10 cellular contexts compared by ENCODE assay signal in the genomic region with DNA sequence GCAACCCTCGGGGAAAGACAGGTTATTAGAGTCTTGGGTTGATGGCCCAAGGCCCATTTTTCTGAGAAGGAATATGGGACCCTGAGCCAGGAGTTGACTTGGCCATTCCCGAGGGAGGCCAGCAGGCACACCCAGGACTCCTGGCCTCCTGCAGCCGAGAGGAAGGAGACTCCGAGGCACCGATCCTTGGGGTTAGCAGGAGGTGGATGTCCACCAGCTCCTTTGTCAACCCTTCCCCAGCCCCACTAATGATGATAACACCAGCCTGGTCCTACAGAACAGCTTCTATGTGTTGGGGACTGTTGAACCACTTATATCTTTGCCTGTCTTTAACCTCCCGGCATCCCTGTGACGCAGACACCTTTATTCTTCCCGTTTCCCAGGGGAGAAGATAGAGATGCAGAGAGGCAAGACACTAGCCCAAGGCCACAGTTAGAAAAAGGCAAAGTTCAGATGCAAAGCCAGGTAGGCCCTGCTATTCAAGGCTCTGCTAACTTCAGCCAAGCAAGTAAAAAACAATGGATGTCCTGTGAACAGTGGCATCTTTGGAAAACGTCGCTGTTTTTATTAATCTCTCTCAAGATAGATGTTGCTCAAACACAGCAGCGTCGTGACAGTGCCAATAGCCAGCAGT.
A peak's percentile ranks its signal among the peaks of the same experiment; 100 is the strongest.
DNase-seq lines count a peak whose midpoint lies in the region; ATAC-seq, FAIRE-seq and TF ChIP-seq lines count a peak whose summit lies in the region.
"Had no signal": no experiment of that assay in that cellular context is flagged by ENCODE, and none has a peak within 500 bp of the region (broad histone marks: within the 10 kb centered on the region; RNA-seq: fewer than 3 reads in every experiment).

No MANE protein-coding gene starts in this region.

- 66% methylated on average over 6 of the region's 12 CpGs for WGBS in HepG2 (ENCODE audit: low lambda C conversion rate)
- 55% methylated on average over 7 of the region's 12 CpGs for WGBS in right lobe of liver (ENCODE audit: insufficient coverage, low coverage, low lambda C conversion rate, missing lambda C conversion rate)

- H3K4me1 Mint-ChIP-seq in mesothelial cell of epicardium, result peaks cover 59% of the 10 kb centered on the region
- H3K4me1 Mint-ChIP-seq in CD4-positive, alpha-beta T cell (ENCODE audit: low read depth), result no peaks in the 10 kb centered on the region

- CTCF ChIA-PET in HepG2 (lab: Yijun Ruan, JAX; ENCODE audit: low intra/inter-chr PET ratio, low total read pairs), result no interaction called here
- CTCF ChIA-PET in CD4-positive, alpha-beta T cell (lab: Charles Lee), result no interaction called here

- BruUV-seq in HepG2 (replicated peaks; lab: Mats Ljungman, UMichigan), result TSS peak; percentile 72

- DNase-seq in HepG2 (ENCODE audit: low spot score), result no peak
- DNase-seq in right lobe of liver, result no peak
- no peak for DNase-seq in choroid plexus epithelial cell (ENCODE audit: low read depth)
- no peak for DNase-seq in mesothelial cell of epicardium (ENCODE audit: low spot score in 2 of 2, unreplicated experiment in 2 of 2)
- peak in 1 of 2 donors; percentile 49 for DNase-seq in vagina (ENCODE audit: extremely low spot score in 2 of 2)
- no peak for DNase-seq in CD4-positive, alpha-beta T cell
- DNase-seq in 8988T, result no peak
- DNase-seq in middle frontal gyrus (ENCODE audit: extremely low spot score, low spot score), result no peak
- DNase-seq: T-helper 9 cell had no signal

- H2AFZ ChIP-seq in HepG2 (ENCODE audit: low read length), result no peak overlapping the region

- POLR2A ChIA-PET in HepG2 (lab: Yijun Ruan, JAX), result interaction anchor here (0.6 to 1.6 kb wide), 6 partner anchors 15 to 32 kb away, joined by 4 to 6 read pairs (median 4); no protein-coding TSS in a partner anchor
- POLR2A ChIA-PET in CD4-positive, alpha-beta T cell (lab: Charles Lee), result no interaction called here

- H3K4me1 ChIP-seq in HepG2 (ENCODE audit: insufficient read depth, low read length), result peaks cover 83% of the 10 kb centered on the region
- no peaks in the 10 kb centered on the region for H3K4me1 ChIP-seq in right lobe of liver
- peaks cover 12% of the 10 kb centered on the region for H3K4me1 ChIP-seq in vagina

- H3K4me2 ChIP-seq in HepG2 (ENCODE audit: low read depth, low read length), result peak overlapping the region; percentile 90

- no peaks in the 10 kb centered on the region for H3K79me2 ChIP-seq in HepG2 (ENCODE audit: insufficient read depth, low read length)

- peak overlapping the region; percentile 64 for H3K9ac ChIP-seq in HepG2 (ENCODE audit: insufficient read depth, low read depth, low read length)

- H3K27me3 ChIP-seq in HepG2 (ENCODE audit: control insufficient read depth in 1 of 2, insufficient read depth in 2 of 2, low read length in 2 of 2) (no peaks in the 10 kb centered on the region), right lobe of liver (no peaks in the 10 kb centered on the region), vagina (no peaks in the 10 kb centered on the region)
- H3K27me3 ChIP-seq in CD4-positive, alpha-beta T cell (ENCODE audit: control insufficient read depth, insufficient read depth, low read length), result peaks cover 21% of the 10 kb centered on the region

- peak overlapping the region; percentile 73 for H3K27ac ChIP-seq in HepG2 (ENCODE audit: extremely low read length, insufficient read depth, low read length)
- no peak overlapping the region for H3K27ac ChIP-seq in right lobe of liver
- H3K27ac ChIP-seq in vagina, result no peak overlapping the region
- no peak overlapping the region for H3K27ac ChIP-seq in CD4-positive, alpha-beta T cell (ENCODE audit: low read depth, low read length)

- no peaks in the 10 kb centered on the region for H3K9me3 Mint-ChIP-seq in mesothelial cell of epicardium
- H3K9me3 Mint-ChIP-seq in CD4-positive, alpha-beta T cell, result no peaks in the 10 kb centered on the region

- H3K4me3 ChIP-seq in HepG2 (replicated peaks in 1 of 3; ENCODE audit: insufficient read depth in 1 of 3, low read depth in 2 of 3, low read length in 3 of 3) (peak overlapping the region; percentile 25 to 59 (median 32); a peak in 5 of 6 replicates), right lobe of liver (peak overlapping the region in 1 of 3 donors; percentile 35), choroid plexus epithelial cell (ENCODE audit: low read depth, low read length) (peak overlapping the region; percentile 32), vagina (peak overlapping the region; percentile 30 to 45)

- in situ Hi-C loops in HepG2 (cut with HindIII; ENCODE audit: extremely low pct_ligation_motif_present, low pct_unique_long_range_greater_than_20kb), result loop anchor here (25.0 kb wide), 1 partner anchor 789 kb away; no protein-coding TSS in a partner anchor

- TF ChIP-seq POLR2A in HepG2 (IDR thresholded peaks at IDR 0.05; ENCODE audit: insufficient read depth in 1 of 2, low read depth in 2 of 2, low read length in 2 of 2), result no peak
- TF ChIP-seq POLR2A in right lobe of liver (IDR thresholded peaks at IDR 0.05), result no peak
- no peak for TF ChIP-seq POLR2A in vagina (IDR thresholded peaks at IDR 0.05)

- H3K36me3 ChIP-seq in HepG2 (replicated peaks in 1 of 2; ENCODE audit: control insufficient read depth in 1 of 2, insufficient read depth in 2 of 2, low read length in 2 of 2) (no peaks in the 10 kb centered on the region), right lobe of liver (no peaks in the 10 kb centered on the region), vagina (no peaks in the 10 kb centered on the region)

- H3K9me3 ChIP-seq in HepG2 (ENCODE audit: low read length) (no peaks in the 10 kb centered on the region), right lobe of liver (no peaks in the 10 kb centered on the region), vagina (no peaks in the 10 kb centered on the region)
- no peaks in the 10 kb centered on the region for H3K9me3 ChIP-seq in CD4-positive, alpha-beta T cell (ENCODE audit: control insufficient read depth, low read length)

- no peaks in the 10 kb centered on the region for H3K36me3 Mint-ChIP-seq in mesothelial cell of epicardium
- H3K36me3 Mint-ChIP-seq in CD4-positive, alpha-beta T cell (ENCODE audit: low read depth), result no peaks in the 10 kb centered on the region

- TF ChIP-seq CTCF in HepG2 (CRISPR knock-in tag; IDR thresholded peaks at IDR 0.05) (no peak), right lobe of liver (IDR thresholded peaks at IDR 0.05) (no peak), choroid plexus epithelial cell (conservative IDR thresholded peaks at IDR 0.05; ENCODE audit: low read depth, low read length) (no peak), mesothelial cell of epicardium (IDR thresholded peaks at IDR 0.05; ENCODE audit: unreplicated experiment) (no peak), vagina (IDR thresholded peaks at IDR 0.05) (no peak)
- TF ChIP-seq CTCF in CD4-positive, alpha-beta T cell (IDR thresholded peaks at IDR 0.05), result no peak

- no peak for TF ChIP-seq EP300 in HepG2 (IDR thresholded peaks at IDR 0.05; ENCODE audit: low read depth in 2 of 2, low read length in 2 of 2)
- no peak for TF ChIP-seq EP300 in HepG2 (CRISPR knock-in tag; IDR thresholded peaks at IDR 0.05; ENCODE audit: borderline replicate concordance)

- no peaks in the 10 kb centered on the region for H4K20me1 ChIP-seq in HepG2 (ENCODE audit: insufficient read depth, low read length)

- H3K4me3 Mint-ChIP-seq in mesothelial cell of epicardium, result peak overlapping the region; percentile 64
- H3K4me3 Mint-ChIP-seq in CD4-positive, alpha-beta T cell, result no peak overlapping the region

- peak overlapping the region; percentile 97 for H3K27ac Mint-ChIP-seq in mesothelial cell of epicardium
- H3K27ac Mint-ChIP-seq in CD4-positive, alpha-beta T cell, result no peak overlapping the region

- H3K27me3 Mint-ChIP-seq in mesothelial cell of epicardium (ENCODE audit: low read depth), result no peaks in the 10 kb centered on the region
- H3K27me3 Mint-ChIP-seq in CD4-positive, alpha-beta T cell, result peaks cover 40% of the 10 kb centered on the region

- intact Hi-C loops in HepG2 (cut with micrococcal nuclease; ENCODE audit: unreplicated experiment) (no loop called here), right lobe of liver (cut with DNase I) (no loop called here), vagina (cut with DNase I) (no loop called here)
- intact Hi-C loops in CD4-positive, alpha-beta T cell (cut with DNase I, micrococcal nuclease), result no loop called here

- TF ChIP-seq RAD21 in HepG2 (CRISPR knock-in tag; IDR thresholded peaks at IDR 0.05), result no peak

- ATAC-seq in HepG2 (peak; percentile 7; the same call in 2 of the 3 replicates), right lobe of liver (no peak)
- ATAC-seq in CD4-positive, alpha-beta T cell (ENCODE audit: poor library complexity), result no peak

- no peak for FAIRE-seq in HepG2 (lab: Jason Lieb, UNC)
- FAIRE-seq: islet of Langerhans had no signal

TF ChIP-seq in HepG2, 621 proteins besides CTCF, POLR2A, EP300 and RAD21 (continues in another document):
- TF ChIP-seq ZFX (CRISPR knock-in tag; IDR thresholded peaks at IDR 0.05; ENCODE audit: low read depth), result 0 out of 2 replicates have a peak, but pooled peaks have one; percentile 16
- no peak for TF ChIP-seq RBAK (CRISPR knock-in tag; IDR thresholded peaks at IDR 0.05)
- TF ChIP-seq FOXA3 (CRISPR knock-in tag; IDR thresholded peaks at IDR 0.05), result 0 out of 2 replicates have a peak, but pooled peaks have one; percentile 3
- 0 out of 2 replicates have a peak, but pooled peaks have one; percentile 14 for TF ChIP-seq KAT7 (CRISPR knock-in tag; IDR thresholded peaks at IDR 0.05; ENCODE audit: borderline replicate concordance)
- 0 out of 2 replicates have a peak, but pooled peaks have one; percentile 57 for TF ChIP-seq FIP1L1 (IDR thresholded peaks at IDR 0.05; ENCODE audit: borderline replicate concordance, insufficient read depth, low read depth, low read length)
- TF ChIP-seq ETV5 (CRISPR knock-in tag; IDR thresholded peaks at IDR 0.05; ENCODE audit: borderline replicate concordance), result 0 out of 2 replicates have a peak, but pooled peaks have one; percentile 4
- TF ChIP-seq ZC3H4 (CRISPR knock-in tag; IDR thresholded peaks at IDR 0.05; ENCODE audit: borderline replicate concordance), result 0 out of 2 replicates have a peak, but pooled peaks have one; percentile 38
- no peak for TF ChIP-seq DNMT1 (CRISPR knock-in tag; IDR thresholded peaks at IDR 0.05)
- TF ChIP-seq, protein P1, sequence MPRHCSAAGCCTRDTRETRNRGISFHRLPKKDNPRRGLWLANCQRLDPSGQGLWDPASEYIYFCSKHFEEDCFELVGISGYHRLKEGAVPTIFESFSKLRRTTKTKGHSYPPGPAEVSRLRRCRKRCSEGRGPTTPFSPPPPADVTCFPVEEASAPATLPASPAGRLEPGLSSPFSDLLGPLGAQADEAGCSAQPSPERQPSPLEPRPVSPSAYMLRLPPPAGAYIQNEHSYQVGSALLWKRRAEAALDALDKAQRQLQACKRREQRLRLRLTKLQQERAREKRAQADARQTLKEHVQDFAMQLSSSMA (CRISPR knock-in tag; IDR thresholded peaks at IDR 0.05), result 0 out of 2 replicates have a peak, but pooled peaks have one; percentile 29
- TF ChIP-seq, protein P2, sequence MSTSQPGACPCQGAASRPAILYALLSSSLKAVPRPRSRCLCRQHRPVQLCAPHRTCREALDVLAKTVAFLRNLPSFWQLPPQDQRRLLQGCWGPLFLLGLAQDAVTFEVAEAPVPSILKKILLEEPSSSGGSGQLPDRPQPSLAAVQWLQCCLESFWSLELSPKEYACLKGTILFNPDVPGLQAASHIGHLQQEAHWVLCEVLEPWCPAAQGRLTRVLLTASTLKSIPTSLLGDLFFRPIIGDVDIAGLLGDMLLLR (CRISPR knock-in tag; IDR thresholded peaks at IDR 0.05), result no peak
